Comparison of ENCODE assay signal across 17 cellular contexts in genomic region chr17:77962349-77962748, GRCh38. TPM values are rescaled to one million over a fixed set of nuclear protein-coding genes. Genes with fewer than 3 reads are reported as not detected.
DNase-seq lines count a peak whose midpoint lies in the region; ATAC-seq and TF ChIP-seq lines count a peak whose summit lies in the region.
"Had no signal": no experiment of that assay in that cellular context is flagged by ENCODE, and none has a peak within 500 bp of the region (broad histone marks: within the 10 kb centered on the region; RNA-seq: fewer than 3 reads in every experiment).

No MANE protein-coding gene starts in this region.

- intact Hi-C loops in CD4-positive, alpha-beta T cell (cut with DNase I, micrococcal nuclease): loop anchor here in 1 of 2 experiments (2.0 kb wide), 1 partner anchor 18 kb away; no protein-coding TSS in a partner anchor

- H3K27ac ChIP-seq in BLaER1: no peak overlapping the region
- H3K27ac ChIP-seq in CD4-positive, alpha-beta T cell (ENCODE audit: low read depth, low read length): no peak overlapping the region

- peak overlapping the region; percentile 96 for H3K4me3 Mint-ChIP-seq in CD4-positive, alpha-beta T cell
- peak overlapping the region; percentile 96 for H3K4me3 Mint-ChIP-seq in activated T-helper 17 cell treated with anti-CD3 and anti-CD28 coated beads, Interleukin-2, amount 50 U/mL, for 72 hours
- no peak overlapping the region for H3K4me3 Mint-ChIP-seq in memory B cell

- no peak for TF ChIP-seq CTCF in CD4-positive, alpha-beta T cell (IDR thresholded peaks at IDR 0.05)

- CTCF ChIA-PET in CD4-positive, alpha-beta T cell (lab: Charles Lee): interaction anchor here (1.0 to 2.9 kb wide), 2 partner anchors 52 to 175 kb away, joined by 3 to 8 read pairs; no protein-coding TSS in a partner anchor

- H3K27me3 Mint-ChIP-seq in CD4-positive, alpha-beta T cell: no peaks in the 10 kb centered on the region
- no peaks in the 10 kb centered on the region for H3K27me3 Mint-ChIP-seq in activated T-helper 17 cell treated with anti-CD3 and anti-CD28 coated beads, Interleukin-2, amount 50 U/mL, for 72 hours
- H3K27me3 Mint-ChIP-seq in memory B cell: no peaks in the 10 kb centered on the region

- no peak overlapping the region for H3K9ac ChIP-seq in BLaER1

- H3K4me1 ChIP-seq in BLaER1: peaks cover 57% of the 10 kb centered on the region

- peaks cover 77% of the 10 kb centered on the region for H3K4me1 Mint-ChIP-seq in CD4-positive, alpha-beta T cell (ENCODE audit: low read depth)
- H3K4me1 Mint-ChIP-seq in activated T-helper 17 cell treated with anti-CD3 and anti-CD28 coated beads, Interleukin-2, amount 50 U/mL, for 72 hours: peaks cover 54% of the 10 kb centered on the region
- peaks cover 36% of the 10 kb centered on the region for H3K4me1 Mint-ChIP-seq in memory B cell

- H3K4me2 ChIP-seq in BLaER1: 0 out of 2 replicates have a peak overlapping the region, but pooled peaks have one; percentile 3

- ATAC-seq in CD4-positive, alpha-beta T cell (ENCODE audit: poor library complexity): no peak
- ATAC-seq in activated T-helper 17 cell treated with anti-CD3 and anti-CD28 coated beads, Interleukin-2, amount 50 U/mL, for 72 hours (replicated peaks): no peak
- no peak for ATAC-seq in memory B cell (ENCODE audit: low read depth)
- no peak for ATAC-seq in HG03432 (IDR thresholded peaks at IDR 0.05; ENCODE audit: unreplicated experiment)
- ATAC-seq: heart left ventricle had no signal

- no peaks in the 10 kb centered on the region for H3K9me3 ChIP-seq in BLaER1
- no peaks in the 10 kb centered on the region for H3K9me3 ChIP-seq in CD4-positive, alpha-beta T cell (ENCODE audit: control insufficient read depth, low read length)
- H3K9me3 ChIP-seq: BE2C, heart left ventricle had no signal

- H3K36me3 ChIP-seq in BLaER1: 0 out of 2 replicates have a peak, but pooled peaks cover 3% of the 10 kb centered on the region
- H3K36me3 ChIP-seq: BE2C, heart left ventricle had no signal

- H3K9me3 Mint-ChIP-seq in CD4-positive, alpha-beta T cell: no peaks in the 10 kb centered on the region
- no peaks in the 10 kb centered on the region for H3K9me3 Mint-ChIP-seq in activated T-helper 17 cell treated with anti-CD3 and anti-CD28 coated beads, Interleukin-2, amount 50 U/mL, for 72 hours
- no peaks in the 10 kb centered on the region for H3K9me3 Mint-ChIP-seq in memory B cell

- peak overlapping the region; percentile 76 for H3K27ac Mint-ChIP-seq in CD4-positive, alpha-beta T cell
- H3K27ac Mint-ChIP-seq in activated T-helper 17 cell treated with anti-CD3 and anti-CD28 coated beads, Interleukin-2, amount 50 U/mL, for 72 hours: no peak overlapping the region
- peak overlapping the region; percentile 33 for H3K27ac Mint-ChIP-seq in memory B cell

- H3K36me3 Mint-ChIP-seq in CD4-positive, alpha-beta T cell (ENCODE audit: low read depth): peaks cover 25% of the 10 kb centered on the region
- H3K36me3 Mint-ChIP-seq in activated T-helper 17 cell treated with anti-CD3 and anti-CD28 coated beads, Interleukin-2, amount 50 U/mL, for 72 hours (ENCODE audit: low read depth): peaks cover 5% of the 10 kb centered on the region
- peaks cover 5% of the 10 kb centered on the region for H3K36me3 Mint-ChIP-seq in memory B cell

- H4K20me1 ChIP-seq in BLaER1: peaks cover 85% of the 10 kb centered on the region

- H3K4me3 ChIP-seq in BLaER1: no peak overlapping the region
- H3K4me3 ChIP-seq: heart left ventricle, lung had no signal

- POLR2A ChIA-PET in CD4-positive, alpha-beta T cell (lab: Charles Lee): interaction anchor here (0.6 to 2.0 kb wide), 9 partner anchors 15 to 1225 kb away, joined by 3 to 12 read pairs (median 4); partner anchors contain the start of gene TMC6

- H3K27me3 ChIP-seq in BLaER1: peaks cover 31% of the 10 kb centered on the region
- no peaks in the 10 kb centered on the region for H3K27me3 ChIP-seq in CD4-positive, alpha-beta T cell (ENCODE audit: control insufficient read depth, insufficient read depth, low read length)
- H3K27me3 ChIP-seq: BE2C had no signal

- no peak for DNase-seq in CD4-positive, alpha-beta T cell
- DNase-seq in memory B cell (ENCODE audit: low spot score in 2 of 2) (no peak), germinal center (ENCODE audit: low spot score) (no peak), NCI-H748 treated with DMSO at 0.1 percent for 48 hours (lab: John Stamatoyannopoulos, UW) (no peak)
- DNase-seq: amniotic stem cell; BE2C; cerebellar nuclear complex; DMS 273 treated with DMSO at 0.1 percent for 48 hours; effector CD8-positive, alpha-beta T cell; heart left ventricle; NCI-H345; stimulated activated CD4-positive, alpha-beta T cell treated with anti-CD3 and anti-CD28 coated beads, Interleukin-2, amount 100 ng/mL, for 48 hours; SW 1271 had no signal

RNA-seq across cellular contexts. Expression of gene TNRC6C, which starts 3.8 kb away (rescaled TPM):
- total RNA-seq in CD4-positive, alpha-beta T cell: 10 to 100 TPM; 50.7 to 57.3 TPM
- 10 to 100 TPM; 15.6 to 19.1 TPM for total RNA-seq in activated T-helper 17 cell treated with anti-CD3 and anti-CD28 coated beads, Interleukin-2, amount 50 U/mL, for 72 hours
